Comparison of ENCODE assay signal across 38 cellular contexts in the genomic region with DNA sequence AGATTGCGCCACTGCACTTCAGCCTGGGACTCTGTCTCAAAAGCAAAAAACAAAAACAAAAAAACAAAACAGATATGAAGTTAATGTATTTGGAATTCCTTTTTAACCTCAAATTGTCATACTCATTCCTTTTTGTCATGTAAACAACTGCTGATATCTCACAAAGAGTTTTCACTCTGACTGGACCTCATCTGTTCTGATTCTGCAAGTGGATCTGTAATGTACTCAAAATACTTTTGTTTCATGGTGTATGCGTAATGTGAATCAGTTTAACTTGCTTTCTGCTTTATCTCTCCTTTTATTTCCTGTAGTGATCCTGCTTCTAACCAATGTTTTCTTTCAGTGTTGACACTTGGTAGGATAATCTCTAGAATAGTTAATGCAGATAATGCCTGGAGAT.
"Had no signal": no experiment of that assay in that cellular context is flagged by ENCODE, and none has a peak within 500 bp of the region (broad histone marks: within the 10 kb centered on the region; RNA-seq: fewer than 3 reads in every experiment).

No MANE protein-coding gene starts in this region.

- H3K27me3 ChIP-seq: cardiac muscle cell, Peyer's patch, SJSA1 had no signal

- H3K9me3 ChIP-seq: Peyer's patch, SJSA1, SK-N-SH had no signal

- H3K36me3 ChIP-seq: Peyer's patch, SJSA1 had no signal

- H3K27ac ChIP-seq: cardiac muscle cell, Peyer's patch, SJSA1 had no signal

- H3K9me3 Mint-ChIP-seq: activated CD4-positive, alpha-beta memory T cell treated with anti-CD3 and anti-CD28 coated beads, Interleukin-2, amount 10 ng/mL, durations not matched to agents 7 days and 5 days; activated naive CD4-positive, alpha-beta T cell treated with anti-CD3 and anti-CD28 coated beads, Interleukin-2, amount 10 ng/mL, durations not matched to agents 7 days and 5 days; activated naive CD8-positive, alpha-beta T cell treated with anti-CD3 and anti-CD28 coated beads, Interleukin-2, amount 50 U/mL, for 24 hours; T-helper 1 cell treated with Interleukin-12 subunit alpha and Interleukin-12 subunit beta and Interleukin-4 antibody, amounts not matched to agents 30 μg/mL and 1 μg/mL, for 36 hours; T-helper 2 cell treated with Interferon-gamma antibody and Interleukin-4, amounts not matched to agents 5 μg/mL and 100 μg/mL, for 36 hours; WTC11 had no signal

- H3K4me2 ChIP-seq: SK-N-SH had no signal

- DNase-seq: activated CD4-positive, alpha-beta memory T cell treated with anti-CD3 and anti-CD28 coated beads, Interleukin-2, amount 10 ng/mL, durations not matched to agents 7 days and 5 days; activated CD4-positive, alpha-beta T cell treated with anti-CD3 and anti-CD28 coated beads for 36 hours; activated CD8-positive, alpha-beta memory T cell treated with anti-CD3 and anti-CD28 coated beads for 24 hours; activated CD8-positive, alpha-beta memory T cell treated with anti-CD3 and anti-CD28 coated beads, Interleukin-2, amount 10 ng/mL, durations not matched to agents 7 days and 5 days; activated CD8-positive, alpha-beta memory T cell treated with anti-CD3 and anti-CD28 coated beads, Interleukin-2, amount 50 U/mL, for 48 hours; activated effector memory CD4-positive, alpha-beta T cell treated with Interleukin-2 at 50 U/mL for 16 hours; activated naive CD4-positive, alpha-beta T cell treated with anti-CD3 and anti-CD28 coated beads, Interleukin-2, amount 10 ng/mL, durations not matched to agents 7 days and 5 days; activated naive CD8-positive, alpha-beta T cell treated with anti-CD3 and anti-CD28 coated beads, Interleukin-2, amount 50 U/mL, for 24 hours; activated T-cell treated with anti-CD3 and anti-CD28 coated beads, Interleukin-2, amount 50 U/mL, for 48 hours; amniotic stem cell; aorta; Kasumi-1; KG1; MM.1S; NCI-H1092 treated with DMSO at 0.1 percent for 48 hours; NCI-H1417; NCI-H146; NCI-H187; NCI-H2029 treated with DMSO at 0.1 percent for 48 hours; NCI-H2107; NCI-H2171; NCI-H510A; NCI-H526; NCI-H774; NK-92 treated with Interleukin-12 subunit alpha and Interleukin-12 subunit beta, amount 100 ng/mL, for 24 hours; PC-3; Peyer's patch; RPMI8226; SHP77 treated with DMSO at 0.1 percent for 48 hours; SK-N-SH had no signal

- FAIRE-seq: TTC549 had no signal

- H3K4me1 ChIP-seq: Peyer's patch, SJSA1 had no signal

- ATAC-seq: activated CD4-positive, alpha-beta T cell treated with anti-CD3 and anti-CD28 coated beads for 36 hours; activated CD4-positive, CD25-positive, alpha-beta regulatory T cell treated with anti-CD3 and anti-CD28 coated beads, Interleukin-2, amount 50 U/mL, for 24 hours; activated CD8-positive, alpha-beta memory T cell treated with anti-CD3 and anti-CD28 coated beads, Interleukin-2, amount 10 ng/mL, durations not matched to agents 7 days and 5 days; activated naive CD8-positive, alpha-beta T cell treated with anti-CD3 and anti-CD28 coated beads, Interleukin-2, amount 50 U/mL, for 24 hours; PC-3; WTC11 had no signal

- H3K9ac ChIP-seq: SK-N-SH had no signal

- H3K4me3 Mint-ChIP-seq: activated CD4-positive, alpha-beta memory T cell treated with anti-CD3 and anti-CD28 coated beads, Interleukin-2, amount 10 ng/mL, durations not matched to agents 7 days and 5 days; activated CD4-positive, alpha-beta T cell treated with anti-CD3 and anti-CD28 coated beads for 36 hours; activated CD8-positive, alpha-beta memory T cell treated with anti-CD3 and anti-CD28 coated beads, Interleukin-2, amount 10 ng/mL, durations not matched to agents 7 days and 5 days; activated naive CD4-positive, alpha-beta T cell treated with anti-CD3 and anti-CD28 coated beads, Interleukin-2, amount 10 ng/mL, durations not matched to agents 7 days and 5 days; activated naive CD8-positive, alpha-beta T cell; activated naive CD8-positive, alpha-beta T cell treated with anti-CD3 and anti-CD28 coated beads, Interleukin-2, amount 50 U/mL, for 24 hours; T-helper 1 cell treated with Interleukin-12 subunit alpha and Interleukin-12 subunit beta and Interleukin-4 antibody, amounts not matched to agents 30 μg/mL and 1 μg/mL, for 36 hours; T-helper 2 cell treated with Interferon-gamma antibody and Interleukin-4, amounts not matched to agents 5 μg/mL and 100 μg/mL, for 36 hours; WTC11 had no signal

- H3K4me1 Mint-ChIP-seq: activated CD4-positive, alpha-beta T cell treated with anti-CD3 and anti-CD28 coated beads for 36 hours; activated naive CD4-positive, alpha-beta T cell treated with anti-CD3 and anti-CD28 coated beads, Interleukin-2, amount 10 ng/mL, durations not matched to agents 7 days and 5 days; activated naive CD8-positive, alpha-beta T cell treated with anti-CD3 and anti-CD28 coated beads, Interleukin-2, amount 50 U/mL, for 24 hours had no signal

- H3K27ac Mint-ChIP-seq: activated CD4-positive, alpha-beta memory T cell treated with anti-CD3 and anti-CD28 coated beads, Interleukin-2, amount 10 ng/mL, durations not matched to agents 7 days and 5 days; activated CD4-positive, alpha-beta T cell treated with anti-CD3 and anti-CD28 coated beads for 36 hours; activated CD8-positive, alpha-beta memory T cell treated with anti-CD3 and anti-CD28 coated beads, Interleukin-2, amount 10 ng/mL, durations not matched to agents 7 days and 5 days; activated naive CD4-positive, alpha-beta T cell treated with anti-CD3 and anti-CD28 coated beads, Interleukin-2, amount 10 ng/mL, durations not matched to agents 7 days and 5 days; activated naive CD8-positive, alpha-beta T cell; activated naive CD8-positive, alpha-beta T cell treated with anti-CD3 and anti-CD28 coated beads, Interleukin-2, amount 50 U/mL, for 24 hours; T-helper 1 cell treated with Interleukin-12 subunit alpha and Interleukin-12 subunit beta and Interleukin-4 antibody, amounts not matched to agents 30 μg/mL and 1 μg/mL, for 36 hours; T-helper 2 cell treated with Interferon-gamma antibody and Interleukin-4, amounts not matched to agents 5 μg/mL and 100 μg/mL, for 36 hours; WTC11 had no signal

- H3K4me3 ChIP-seq: cardiac muscle cell, Peyer's patch, SJSA1 had no signal

- H3K27me3 Mint-ChIP-seq: activated CD4-positive, alpha-beta memory T cell treated with anti-CD3 and anti-CD28 coated beads, Interleukin-2, amount 10 ng/mL, durations not matched to agents 7 days and 5 days; activated CD4-positive, alpha-beta T cell treated with anti-CD3 and anti-CD28 coated beads for 36 hours; activated CD8-positive, alpha-beta memory T cell treated with anti-CD3 and anti-CD28 coated beads, Interleukin-2, amount 10 ng/mL, durations not matched to agents 7 days and 5 days; activated naive CD4-positive, alpha-beta T cell treated with anti-CD3 and anti-CD28 coated beads, Interleukin-2, amount 10 ng/mL, durations not matched to agents 7 days and 5 days; activated naive CD8-positive, alpha-beta T cell; activated naive CD8-positive, alpha-beta T cell treated with anti-CD3 and anti-CD28 coated beads, Interleukin-2, amount 50 U/mL, for 24 hours had no signal
